8 cellular contexts compared by ENCODE assay signal in genomic region chr17:81911277-81911961, GRCh38. TPM values are rescaled to one million over a fixed set of nuclear protein-coding genes. Genes with fewer than 3 reads are reported as not detected.
A peak's percentile ranks its signal among the peaks of the same experiment; 100 is the strongest.
DNase-seq lines count a peak whose midpoint lies in the region; ATAC-seq and TF ChIP-seq lines count a peak whose summit lies in the region.

PCYT2 (minus strand) TSS chr17:81911399; CDS start chr17:81911355, 44 bp downstream.

- peaks cover 19% of the 10 kb centered on the region for H3K4me1 Mint-ChIP-seq in activated T-cell treated with anti-CD3 and anti-CD28 coated beads, Interleukin-2, amount 50 U/mL, for 4 hours (ENCODE audit: low read depth)

- peak; percentile 32; the same call in 1 of the 2 replicates for TF ChIP-seq CTCF in KMS-11 (conservative IDR thresholded peaks at IDR 0.05; ENCODE audit: low read depth, low read length)

- no peaks in the 10 kb centered on the region for H3K9me3 Mint-ChIP-seq in activated T-cell treated with anti-CD3 and anti-CD28 coated beads, Interleukin-2, amount 50 U/mL, for 4 hours

- peaks cover 15% of the 10 kb centered on the region for H3K79me2 ChIP-seq in KMS-11 (ENCODE audit: insufficient read depth, low read depth)

- H3K27ac ChIP-seq in KMS-11 (no peak within 1 kb of the TSS), muscle layer of duodenum (ENCODE audit: low read length) (peak within 1 kb of the TSS; percentile 29)

- H3K27me3 ChIP-seq in KMS-11 (ENCODE audit: insufficient read depth, low read depth) = no peaks in the 10 kb centered on the region
- no peaks in the 10 kb centered on the region for H3K27me3 ChIP-seq in muscle layer of duodenum (ENCODE audit: low read depth, low read length)

- no peaks in the 10 kb centered on the region for H4K20me1 ChIP-seq in KMS-11 (ENCODE audit: insufficient read depth)

- no peaks in the 10 kb centered on the region for H3K27me3 Mint-ChIP-seq in activated T-cell treated with anti-CD3 and anti-CD28 coated beads, Interleukin-2, amount 50 U/mL, for 4 hours (ENCODE audit: low read depth)

- ATAC-seq in GM21529 (IDR thresholded peaks at IDR 0.05; ENCODE audit: unreplicated experiment) (peak; percentile 68), esophagus mucosa (peak; percentile 86)
- ATAC-seq in activated T-cell treated with anti-CD3 and anti-CD28 coated beads, Interleukin-2, amount 50 U/mL, for 4 hours = peak; percentile 91 to 93

- peak within 1 kb of the TSS; percentile 96 for H3K4me2 ChIP-seq in KMS-11

- H2AFZ ChIP-seq in KMS-11 (ENCODE audit: low read depth) = peak within 1 kb of the TSS; percentile 30; the same call in 1 of the 2 replicates

- no peaks in the 10 kb centered on the region for H3K9me3 ChIP-seq in muscle layer of duodenum (ENCODE audit: control insufficient read depth in 1 of 2, low read length in 2 of 2)

- H3K9ac ChIP-seq in KMS-11 = peak within 1 kb of the TSS; percentile 38; the same call in 1 of the 2 replicates

- H3K4me3 ChIP-seq in KMS-11 (IDR thresholded peaks at IDR 0.05; ENCODE audit: insufficient read depth, low read depth, low read length) (no peak within 1 kb of the TSS), muscle layer of duodenum (ENCODE audit: low read depth in 1 of 2, low read length in 2 of 2) (peak within 1 kb of the TSS; percentile 67 to 84)

- H3K4me3 Mint-ChIP-seq in activated T-cell treated with anti-CD3 and anti-CD28 coated beads, Interleukin-2, amount 50 U/mL, for 4 hours = peak within 1 kb of the TSS; percentile 86

- H3K4me1 ChIP-seq in KMS-11 (ENCODE audit: low read depth, poor library complexity, severe bottlenecking) (peaks cover 21% of the 10 kb centered on the region), muscle layer of duodenum (ENCODE audit: control insufficient read depth in 1 of 2, insufficient read depth in 2 of 2, low read length in 2 of 2) (peaks cover 0 to 19% of the 10 kb centered on the region in 2 donors)

- H3K36me3 ChIP-seq in KMS-11 (ENCODE audit: insufficient read depth) (peaks cover 24% of the 10 kb centered on the region; the same call in 1 of the 2 replicates), muscle layer of duodenum (ENCODE audit: control insufficient read depth in 1 of 2, insufficient read depth in 2 of 2, low read length in 2 of 2) (peaks cover 25 to 52% of the 10 kb centered on the region in 2 donors)

- peak; percentile 100 for DNase-seq in D341Med (ENCODE audit: low spot score)
- peak; percentile 93 for DNase-seq in activated T-cell treated with anti-CD3 and anti-CD28 coated beads, Interleukin-2, amount 50 U/mL, for 4 hours
- DNase-seq in stimulated activated CD8-positive, alpha-beta memory T cell treated with anti-CD3 and anti-CD28 coated beads, Interleukin-7, amount 100 ng/mL, for 4 hours (ENCODE audit: low read depth in 2 of 2) = peak; percentile 88 to 90

- peaks cover 12% of the 10 kb centered on the region for H3K36me3 Mint-ChIP-seq in activated T-cell treated with anti-CD3 and anti-CD28 coated beads, Interleukin-2, amount 50 U/mL, for 4 hours (ENCODE audit: insufficient read depth)

TF ChIP-seq in PFSK-1, 5 proteins besides CTCF, POLR2A, EP300 and RAD21:
- TF ChIP-seq TAF1 (IDR thresholded peaks at IDR 0.05; ENCODE audit: borderline replicate concordance, insufficient read depth, low read length) = 0 out of 2 replicates have a peak, but pooled peaks have one; percentile 21
- no peak for TF ChIP-seq FOXP2 (optimal IDR thresholded peaks at IDR 0.05; ENCODE audit: borderline replicate concordance, extremely low read depth, extremely low read length, insufficient read depth)

RNA-seq across cellular contexts. Expression of gene PCYT2, which starts in this region (rescaled TPM):
- polyA plus RNA-seq in PFSK-1 (2012; ENCODE audit: insufficient read length, low read depth) = 63.4 TPM
- 10 to 100 TPM; 23.5 to 25.8 (median 25.7) TPM for total RNA-seq in activated T-cell treated with anti-CD3 and anti-CD28 coated beads, Interleukin-2, amount 50 U/mL, for 4 hours
- total RNA-seq in esophagus mucosa = 36.7 TPM
